20 cellular contexts compared by ENCODE assay signal in genomic region chrX:46814966-46815365, GRCh38.
"Had no signal": no experiment of that assay in that cellular context is flagged by ENCODE, and none has a peak within 500 bp of the region (broad histone marks: within the 10 kb centered on the region; RNA-seq: fewer than 3 reads in every experiment).

No MANE protein-coding gene starts in this region.

- ATAC-seq: effector memory CD8-positive, alpha-beta T cell; gastrocnemius medialis; heart right ventricle; left lobe of liver; mucosa of descending colon; naive thymus-derived CD8-positive, alpha-beta T cell; psoas muscle; right lobe of liver had no signal

- H3K36me3 ChIP-seq: gastrocnemius medialis, heart right ventricle, neutrophil, right lobe of liver, suprapubic skin, thyroid gland, upper lobe of left lung, uterus had no signal

- H3K9me3 ChIP-seq: gastrocnemius medialis, heart right ventricle, mucosa of descending colon, neutrophil, psoas muscle, right lobe of liver, suprapubic skin, thyroid gland, upper lobe of left lung, uterus had no signal

- H3K27me3 ChIP-seq: neutrophil, right lobe of liver, suprapubic skin, thyroid gland, upper lobe of left lung, uterus had no signal

- DNase-seq: effector memory CD8-positive, alpha-beta T cell; erythroblast; gastrocnemius medialis; heart right ventricle; hypothalamus; kidney glomerular epithelial cell; mucosa of descending colon; naive thymus-derived CD8-positive, alpha-beta T cell; psoas muscle; retina; right lobe of liver; stimulated activated CD4-positive, alpha-beta T cell treated with anti-CD3 and anti-CD28 coated beads, Interleukin-2, amount 100 ng/mL, for 24 hours; stimulated activated naive CD4-positive, alpha-beta T cell treated with Interleukin-2 at 50 U/mL for 16 hours; thyroid gland; upper lobe of left lung; uterus had no signal

- FAIRE-seq: islet of Langerhans had no signal

- H3K4me3 ChIP-seq: gastrocnemius medialis, heart right ventricle, mucosa of descending colon, psoas muscle, right lobe of liver, suprapubic skin, thyroid gland, upper lobe of left lung, uterus had no signal
